In genomic region chr1:10449731-10450130, GRCh38 we compare ENCODE assay signal across 26 cellular contexts. TPM values are rescaled to one million over a fixed set of nuclear protein-coding genes. Genes with fewer than 3 reads are reported as not detected.
DNase-seq lines count a peak whose midpoint lies in the region; ATAC-seq and TF ChIP-seq lines count a peak whose summit lies in the region.
"Had no signal": no experiment of that assay in that cellular context is flagged by ENCODE, and none has a peak within 500 bp of the region (broad histone marks: within the 10 kb centered on the region; RNA-seq: fewer than 3 reads in every experiment).

A gene with protein sequence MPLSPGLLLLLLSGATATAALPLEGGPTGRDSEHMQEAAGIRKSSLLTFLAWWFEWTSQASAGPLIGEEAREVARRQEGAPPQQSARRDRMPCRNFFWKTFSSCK (plus strand): TSS chr1:10450031. CDS start chr1:10450224, 193 bp downstream.

- no peaks in the 10 kb centered on the region for H3K9me3 Mint-ChIP-seq in neural progenitor cell
- H3K9me3 Mint-ChIP-seq: CD8-positive, alpha-beta memory T cell; memory B cell had no signal

- H3K36me3 ChIP-seq in GM23248 (ENCODE audit: low read depth) (no peaks in the 10 kb centered on the region), SK-N-MC (ENCODE audit: insufficient read depth, low read length) (no peaks in the 10 kb centered on the region), fibroblast of lung (ENCODE audit: control insufficient read depth, insufficient read depth, low read length) (no peaks in the 10 kb centered on the region), neural progenitor cell (no peaks in the 10 kb centered on the region)
- H3K36me3 ChIP-seq: sigmoid colon had no signal

- peaks cover 19% of the 10 kb centered on the region for H3K4me1 ChIP-seq in GM23248 (ENCODE audit: insufficient read depth)
- peaks cover 2% of the 10 kb centered on the region for H3K4me1 ChIP-seq in fibroblast of lung (ENCODE audit: control insufficient read depth, extremely low read depth, insufficient read depth, low read length)
- H3K4me1 ChIP-seq in neural progenitor cell = peaks cover 24% of the 10 kb centered on the region
- H3K4me1 ChIP-seq: body of pancreas had no signal

- peaks cover 4% of the 10 kb centered on the region for H3K36me3 Mint-ChIP-seq in neural progenitor cell

- H3K27ac ChIP-seq in GM23248 (peak within 1 kb of the TSS; percentile 65), SK-N-MC (peak within 1 kb of the TSS; percentile 94), fibroblast of lung (ENCODE audit: insufficient read depth, low read length) (peak within 1 kb of the TSS; percentile 39), neural progenitor cell (peak within 1 kb of the TSS; percentile 41)
- H3K27ac ChIP-seq: body of pancreas, sigmoid colon, tibial nerve had no signal

- no peak within 1 kb of the TSS for H3K4me3 Mint-ChIP-seq in neural progenitor cell
- H3K4me3 Mint-ChIP-seq: activated CD8-positive, alpha-beta memory T cell treated with anti-CD3 and anti-CD28 coated beads, Interleukin-2, amount 10 ng/mL, durations not matched to agents 7 days and 5 days; CD8-positive, alpha-beta memory T cell; memory B cell; T-helper 17 cell had no signal

- H3K79me2 ChIP-seq in GM23248 (ENCODE audit: insufficient read depth) = no peaks in the 10 kb centered on the region
- no peaks in the 10 kb centered on the region for H3K79me2 ChIP-seq in fibroblast of lung (ENCODE audit: control insufficient read depth, insufficient read depth, low read length)
- H3K79me2 ChIP-seq in neural progenitor cell (ENCODE audit: low read depth) = no peaks in the 10 kb centered on the region

- peaks cover 24% of the 10 kb centered on the region for H3K4me1 Mint-ChIP-seq in neural progenitor cell
- H3K4me1 Mint-ChIP-seq: CD8-positive, alpha-beta memory T cell; memory B cell; T-helper 17 cell had no signal

- H3K9me2 ChIP-seq in GM23248 (ENCODE audit: insufficient read depth) = no peaks in the 10 kb centered on the region

- H3K4me2 ChIP-seq in GM23248 (ENCODE audit: unreplicated experiment) (peak within 1 kb of the TSS; percentile 87), fibroblast of lung (ENCODE audit: extremely low read depth, insufficient read depth, low read length) (peak within 1 kb of the TSS; percentile 68), neural progenitor cell (no peak within 1 kb of the TSS)

- H3K9ac ChIP-seq in GM23248 (peak within 1 kb of the TSS; percentile 54), SK-N-MC (ENCODE audit: insufficient read length) (peak within 1 kb of the TSS; percentile 63), fibroblast of lung (ENCODE audit: insufficient read depth, low read length) (no peak within 1 kb of the TSS), neural progenitor cell (no peak within 1 kb of the TSS)

- DNase-seq in GM23248 (no peak), SK-N-MC (ENCODE audit: low read depth, low spot score) (no peak), fibroblast of lung (ENCODE audit: low read depth in 2 of 2) (no peak), neural progenitor cell (ENCODE audit: low spot score) (no peak), dermis blood vessel endothelial cell (no peak), DMS79 treated with DMSO at 0.1 percent for 48 hours (lab: John Stamatoyannopoulos, UW) (no peak)
- DNase-seq: activated CD4-positive, alpha-beta T cell treated with anti-CD3 and anti-CD28 coated beads, Interleukin-2, amount 50 U/mL, for 4 hours; activated CD8-positive, alpha-beta memory T cell treated with anti-CD3 and anti-CD28 coated beads, Interleukin-2, amount 10 ng/mL, durations not matched to agents 7 days and 5 days; activated T-cell treated with anti-CD3 and anti-CD28 coated beads, Interleukin-2, amount 50 U/mL, for 48 hours; body of pancreas; CD8-positive, alpha-beta memory T cell; DMS 273 treated with DMSO at 0.1 percent for 48 hours; IMR-90; NCI-H1694; NCI-H524; PC-3; sigmoid colon; stimulated activated CD4-positive, alpha-beta T cell treated with anti-CD3 and anti-CD28 coated beads, Interleukin-4, amount 100 ng/mL, for 1 hour; T-helper 17 cell had no signal

- peaks cover 20% of the 10 kb centered on the region for H3F3A ChIP-seq in GM23248 (ENCODE audit: insufficient read depth)
- peaks cover 5% of the 10 kb centered on the region for H3F3A ChIP-seq in neural progenitor cell (ENCODE audit: low read depth)

- WGBS in GM23248 (ENCODE audit: low coverage in 1 of 2, low lambda C conversion rate in 2 of 2, missing lambda C conversion rate in 2 of 2), 2 experiments = 98 to 99% methylated on average over 10 of the region's 10 CpGs

- ATAC-seq in GM21528 (IDR thresholded peaks at IDR 0.05; ENCODE audit: low FRiP score, unreplicated experiment) = no peak
- ATAC-seq in GM21360 (IDR thresholded peaks at IDR 0.05; ENCODE audit: unreplicated experiment) = no peak
- ATAC-seq: activated CD4-positive, CD25-positive, alpha-beta regulatory T cell treated with anti-CD3 and anti-CD28 coated beads, Interleukin-2, amount 50 U/mL, for 24 hours; activated CD8-positive, alpha-beta memory T cell treated with anti-CD3 and anti-CD28 coated beads, Interleukin-2, amount 10 ng/mL, durations not matched to agents 7 days and 5 days; body of pancreas; GM12878; PC-3; T-helper 17 cell had no signal

- H3K27ac Mint-ChIP-seq in neural progenitor cell = peak within 1 kb of the TSS; percentile 77
- H3K27ac Mint-ChIP-seq: activated CD8-positive, alpha-beta memory T cell treated with anti-CD3 and anti-CD28 coated beads, Interleukin-2, amount 10 ng/mL, durations not matched to agents 7 days and 5 days; memory B cell; T-helper 17 cell had no signal

- no peak for TF ChIP-seq CTCF in fibroblast of lung (conservative IDR thresholded peaks at IDR 0.05 in 1 of 2, IDR thresholded peaks at IDR 0.05 in 1 of 2; ENCODE audit: low read depth in 1 of 2, low read length in 2 of 2)
- TF ChIP-seq CTCF in neural progenitor cell (IDR thresholded peaks at IDR 0.05) = no peak

- no peaks in the 10 kb centered on the region for H4K20me1 ChIP-seq in GM23248 (ENCODE audit: insufficient read depth)
- H4K20me1 ChIP-seq in fibroblast of lung (ENCODE audit: control insufficient read depth, extremely low read depth, insufficient read depth, low read length) = no peaks in the 10 kb centered on the region
- no peaks in the 10 kb centered on the region for H4K20me1 ChIP-seq in neural progenitor cell (ENCODE audit: low read depth)

- peaks cover 5% of the 10 kb centered on the region for H3K27me3 Mint-ChIP-seq in neural progenitor cell (ENCODE audit: insufficient read depth, low read depth)
- H3K27me3 Mint-ChIP-seq: activated CD8-positive, alpha-beta memory T cell treated with anti-CD3 and anti-CD28 coated beads, Interleukin-2, amount 10 ng/mL, durations not matched to agents 7 days and 5 days; CD8-positive, alpha-beta memory T cell had no signal

- no peaks in the 10 kb centered on the region for H3K27me3 ChIP-seq in GM23248 (replicated peaks; ENCODE audit: insufficient read depth)
- H3K27me3 ChIP-seq in fibroblast of lung (ENCODE audit: control insufficient read depth, insufficient read depth, low read length) = no peaks in the 10 kb centered on the region
- H3K27me3 ChIP-seq in neural progenitor cell = no peaks in the 10 kb centered on the region
- H3K27me3 ChIP-seq: body of pancreas, tibial nerve had no signal

- peak within 1 kb of the TSS; percentile 81 for H2AFZ ChIP-seq in GM23248
- H2AFZ ChIP-seq in fibroblast of lung (ENCODE audit: low read length) = no peak within 1 kb of the TSS
- no peak within 1 kb of the TSS for H2AFZ ChIP-seq in neural progenitor cell (replicated peaks)

- in situ Hi-C loops in GM23248 (cut with MboI) = no loop called here

- H3K4me3 ChIP-seq in GM23248 (peak within 1 kb of the TSS; percentile 65), SK-N-MC (peak within 1 kb of the TSS; percentile 79), fibroblast of lung (replicated peaks in 1 of 4; ENCODE audit: control extremely low read depth in 1 of 4, insufficient read depth in 1 of 4, low read depth in 3 of 4, low read length in 4 of 4) (no peak within 1 kb of the TSS), neural progenitor cell (no peak within 1 kb of the TSS)
- H3K4me3 ChIP-seq: body of pancreas, GM12878, sigmoid colon, tibial nerve had no signal

- H3K9me3 ChIP-seq in GM23248 (ENCODE audit: low read depth) (no peaks in the 10 kb centered on the region), SK-N-MC (ENCODE audit: low read depth, low read length) (no peaks in the 10 kb centered on the region), fibroblast of lung (ENCODE audit: control insufficient read depth, insufficient read depth, low read depth, low read length) (no peaks in the 10 kb centered on the region), neural progenitor cell (ENCODE audit: low read depth) (no peaks in the 10 kb centered on the region)
- H3K9me3 ChIP-seq: body of pancreas, sigmoid colon, tibial nerve had no signal

RNA-seq across cellular contexts. Expression of the gene that starts here (rescaled TPM):
- total RNA-seq in GM23248 (2014; rRNA removed; shearing (Covaris generic)) = 0.22 TPM in 1 of 2 replicates, not detected in the other
- polyA plus RNA-seq in GM23248 (2016; fragmentation: Nextera tagmentation; extraction: Ambion mirVana) (0.33 TPM in 1 of 2 replicates, not detected in the other), fibroblast of lung (not detected in 2 replicates)
- total RNA-seq in fibroblast of lung (0.17 TPM in 1 of 2 replicates, not detected in the other), neural progenitor cell (ENCODE audit: low replicate concordance) (1.3 TPM in 1 of 2 replicates, not detected in the other), dermis blood vessel endothelial cell (0.34 and 0.37 TPM in 2 replicates)
- 0.21 and 0.31 TPM in 2 replicates for polyA plus RNA-seq in fibroblast of lung (2012)
- not detected in 2 replicates for polyA minus RNA-seq in fibroblast of lung (ENCODE audit: low replicate concordance)
- total RNA-seq: body of pancreas, IMR-90, PC-3 had no signal
- polyA plus RNA-seq: BJ; CD8-positive, alpha-beta memory T cell had no signal

Comparison
In these comparisons a context has a peak if more than half of its experiments do, and no peak if none do; other contexts are left out.
1. H3K27ac ChIP-seq: peak in every context shown above with its lines; median percentile 94 in SK-N-MC; 65 in GM23248; 41 in neural progenitor cell; 39 in fibroblast of lung.
2. H3K4me3 ChIP-seq: peak in GM23248 (single experiment) and SK-N-MC (single experiment); none in fibroblast of lung (0 of 4) and neural progenitor cell (single experiment).
3. H3K9ac ChIP-seq: peak in GM23248 (single experiment) and SK-N-MC (single experiment); none in fibroblast of lung (single experiment) and neural progenitor cell (single experiment).